8 cellular contexts compared by ENCODE assay signal in genomic region chr9:4984571-4985375, GRCh38. TPM values are rescaled to one million over a fixed set of nuclear protein-coding genes. Genes with fewer than 3 reads are reported as not detected.
A peak's percentile ranks its signal among the peaks of the same experiment; 100 is the strongest.
DNase-seq lines count a peak whose midpoint lies in the region; ATAC-seq, FAIRE-seq and TF ChIP-seq lines count a peak whose summit lies in the region.

Gene JAK2, plus strand, starts transcription at chr9:4985272. Its CDS starts 36,716 bp downstream, at chr9:5021988.

- H3K4me1 ChIP-seq in left ventricle myocardium inferior, result peaks cover 66% of the 10 kb centered on the region
- peaks cover 46% of the 10 kb centered on the region for H3K4me1 ChIP-seq in psoas muscle

- H3K27me3 ChIP-seq in left ventricle myocardium inferior (ENCODE audit: low read depth) (no peaks in the 10 kb centered on the region), psoas muscle (ENCODE audit: insufficient read depth in 3 of 3, low read length in 2 of 3) (no peaks in the 10 kb centered on the region)

- peak within 1 kb of the TSS; percentile 86 for H3K4me3 ChIP-seq in GM12865 (ENCODE audit: low read depth, low read length)
- H3K4me3 ChIP-seq in left ventricle myocardium inferior, result peak within 1 kb of the TSS; percentile 84
- peak within 1 kb of the TSS; percentile 95 for H3K4me3 ChIP-seq in psoas muscle

- peak within 1 kb of the TSS; percentile 94 for H3K27ac ChIP-seq in adipose tissue (ENCODE audit: low read depth, low read length)
- peak within 1 kb of the TSS; percentile 99 for H3K27ac ChIP-seq in left ventricle myocardium inferior (replicated peaks)
- H3K27ac ChIP-seq in psoas muscle, result peak within 1 kb of the TSS; percentile 99

- H3K36me3 ChIP-seq in left ventricle myocardium inferior (no peaks in the 10 kb centered on the region), psoas muscle (ENCODE audit: insufficient read depth in 1 of 2, low read depth in 1 of 2) (peaks cover 0 to 3% of the 10 kb centered on the region in 2 donors)

- peak; percentile 39 for TF ChIP-seq CTCF in GM12865 (IDR thresholded peaks at IDR 0.05; ENCODE audit: insufficient read depth, low read depth, low read length, missing control alignments)
- TF ChIP-seq CTCF in left ventricle myocardium inferior (IDR thresholded peaks at IDR 0.05; ENCODE audit: borderline replicate concordance), result peak; percentile 59
- peak; percentile 46 for TF ChIP-seq CTCF in psoas muscle (IDR thresholded peaks at IDR 0.05)

- ATAC-seq in HG02610 (IDR thresholded peaks at IDR 0.05; ENCODE audit: unreplicated experiment), result peak; percentile 75
- ATAC-seq in psoas muscle, result peak; percentile 93 to 96 (median 94)

- no peak for FAIRE-seq in urothelium cell line (lab: Jason Lieb, UNC)

- WGBS in adipose tissue, 3 donors, result 0% methylated on average over 83 to 88 of the region's 88 CpGs
- 0% methylated on average over 74 to 88 of the region's 88 CpGs for WGBS in psoas muscle, 3 donors

- H3K9me3 ChIP-seq in left ventricle myocardium inferior (replicated peaks), result no peaks in the 10 kb centered on the region
- no peaks in the 10 kb centered on the region for H3K9me3 ChIP-seq in psoas muscle

- intact Hi-C loops in left ventricle myocardium inferior (cut with micrococcal nuclease), result no loop called here
- intact Hi-C loops in psoas muscle (cut with DNase I), result loop anchor here (2.0 to 10.0 kb wide), 5 partner anchors 127 to 320 kb away; partner anchors contain the start of genes PLPP6 (in 1 of the 2), RCL1 (in 1 of the 2) and SPATA6L (in 1 of the 2)

- DNase-seq in GM12865 (ENCODE audit: low read depth) (peak; percentile 97), NCI-H1092 (lab: John Stamatoyannopoulos, UW) (peak; percentile 87), T follicular helper cell (ENCODE audit: low read depth) (peak; percentile 57), left ventricle myocardium inferior (peak; percentile 92), psoas muscle (peak; percentile 91 to 95), urothelium cell line (ENCODE audit: low spot score) (peak; percentile 85)

RNA-seq across cellular contexts. Expression of gene JAK2, which starts in this region (rescaled TPM):
- polyA plus RNA-seq in adipose tissue, result 10 to 100 TPM in 1 of 3 donors, 1 to 10 TPM in 2; 1.9 to 13.7 (median 7.6) TPM
- 28.7 TPM for total RNA-seq in left ventricle myocardium inferior
- 10 to 100 TPM in 3 of 4 donors, 1 to 10 TPM in 1; 9.0 to 32.3 (median 16.8) TPM for total RNA-seq in psoas muscle
- polyA plus RNA-seq in psoas muscle, result 1 to 10 TPM; 2.2 to 4.6 (median 3.2) TPM

Comparison
In these comparisons a context has a peak if more than half of its experiments do, and no peak if none do; other contexts are left out.
1. Peak in every context shown above with its lines: DNase-seq, ATAC-seq, H3K4me3 ChIP-seq and H3K27ac ChIP-seq.